Comparison of ENCODE assay signal across 1 cellular context in genomic region chr11:9460322-9461067, GRCh38.
TF ChIP-seq lines count a peak whose summit lies in the region.

ZNF143 (plus strand) TSS chr11:9461012; CDS start chr11:9471309, 10,297 bp downstream.

TF ChIP-seq in HepG2, 621 proteins besides CTCF, POLR2A, EP300 and RAD21 (continued from another document):
- TF ChIP-seq ZNF512B (CRISPR knock-in tag; IDR thresholded peaks at IDR 0.05; ENCODE audit: borderline replicate concordance) (no peak), NR2F6 (IDR thresholded peaks at IDR 0.05) (no peak), NR2F6 (CRISPR knock-in tag; IDR thresholded peaks at IDR 0.05) (no peak), MYC (CRISPR knock-in tag; IDR thresholded peaks at IDR 0.05; ENCODE audit: borderline replicate concordance) (peak; percentile 84), PAF1 (CRISPR knock-in tag; IDR thresholded peaks at IDR 0.05) (no peak), CEBPZ (IDR thresholded peaks at IDR 0.05; ENCODE audit: low read length) (peak; percentile 55; the same call in 1 of the 2 replicates), JUNB (CRISPR knock-in tag; IDR thresholded peaks at IDR 0.05; ENCODE audit: borderline replicate concordance) (no peak), ZNF562 (CRISPR knock-in tag; IDR thresholded peaks at IDR 0.05; ENCODE audit: borderline replicate concordance) (no peak), ZNF431 (CRISPR knock-in tag; IDR thresholded peaks at IDR 0.05; ENCODE audit: borderline replicate concordance, low read depth) (no peak), SNAI1 (CRISPR knock-in tag; IDR thresholded peaks at IDR 0.05; ENCODE audit: borderline replicate concordance) (no peak), XBP1 (CRISPR knock-in tag; IDR thresholded peaks at IDR 0.05) (no peak), NR3C1 (CRISPR knock-in tag; IDR thresholded peaks at IDR 0.05) (no peak), ZNF468 (CRISPR knock-in tag; IDR thresholded peaks at IDR 0.05) (no peak), SRY (CRISPR knock-in tag; IDR thresholded peaks at IDR 0.05) (0 out of 2 replicates have a peak, but pooled peaks have one; percentile 36), KAT2B (IDR thresholded peaks at IDR 0.05; ENCODE audit: borderline replicate concordance, low read depth, low read length) (no peak), ZNF781 (CRISPR knock-in tag; IDR thresholded peaks at IDR 0.05; ENCODE audit: borderline replicate concordance, not compliant biosample characterization) (peak; percentile 30), ZBTB7A (CRISPR knock-in tag; IDR thresholded peaks at IDR 0.05) (0 out of 2 replicates have a peak, but pooled peaks have one; percentile 33), SMAD1 (CRISPR knock-in tag; IDR thresholded peaks at IDR 0.05; ENCODE audit: borderline replicate concordance, low read depth) (no peak), PBX2 (CRISPR knock-in tag; IDR thresholded peaks at IDR 0.05) (peak; percentile 93)
